1 cellular context compared by ENCODE assay signal in the genomic region with DNA sequence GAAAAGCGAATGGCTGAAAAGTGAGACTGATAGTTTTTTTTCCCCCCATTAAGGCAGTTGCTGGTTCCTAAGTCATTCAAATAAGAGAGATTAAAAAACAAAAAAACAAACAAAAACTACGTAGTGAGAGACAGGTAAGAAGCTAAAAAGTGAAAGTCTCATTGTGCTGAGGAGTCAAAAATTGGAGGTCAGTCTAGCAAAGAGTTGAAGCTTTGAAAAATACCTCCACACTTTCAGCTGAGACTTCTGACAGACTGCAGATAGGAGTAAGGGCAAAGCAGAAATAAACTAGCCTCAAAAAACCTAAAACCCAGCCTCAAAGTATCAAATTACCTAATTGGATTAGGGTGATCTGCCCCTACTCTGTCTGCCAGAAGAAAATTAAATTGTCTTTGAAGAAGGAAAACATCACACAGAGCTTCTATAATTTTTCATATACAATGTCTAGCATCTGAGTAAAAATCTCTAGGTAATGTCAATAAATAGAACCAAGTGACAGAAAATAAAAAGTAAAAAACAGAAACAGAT.
TF ChIP-seq lines count a peak whose summit lies in the region.

No MANE protein-coding gene starts in this region.

TF ChIP-seq in GM12878, 131 proteins besides CTCF, POLR2A, EP300 and RAD21:
- TF ChIP-seq PAX5 (IDR thresholded peaks at IDR 0.05; ENCODE audit: borderline replicate concordance, low read depth, low read length) (no peak), HSF1 (IDR thresholded peaks at IDR 0.05; ENCODE audit: low read depth, low read length) (no peak), BMI1 (IDR thresholded peaks at IDR 0.05; ENCODE audit: borderline replicate concordance) (no peak), CREB1 (IDR thresholded peaks at IDR 0.05; ENCODE audit: low read depth) (no peak), RUNX3 (IDR thresholded peaks at IDR 0.05; ENCODE audit: low read length) (no peak), HDGF (IDR thresholded peaks at IDR 0.05) (no peak), SIX5 (IDR thresholded peaks at IDR 0.05; ENCODE audit: low read depth, low read length, severe bottlenecking) (no peak), FOXM1 (IDR thresholded peaks at IDR 0.05; ENCODE audit: low read depth, low read length) (no peak)
- TF ChIP-seq, protein P1, sequence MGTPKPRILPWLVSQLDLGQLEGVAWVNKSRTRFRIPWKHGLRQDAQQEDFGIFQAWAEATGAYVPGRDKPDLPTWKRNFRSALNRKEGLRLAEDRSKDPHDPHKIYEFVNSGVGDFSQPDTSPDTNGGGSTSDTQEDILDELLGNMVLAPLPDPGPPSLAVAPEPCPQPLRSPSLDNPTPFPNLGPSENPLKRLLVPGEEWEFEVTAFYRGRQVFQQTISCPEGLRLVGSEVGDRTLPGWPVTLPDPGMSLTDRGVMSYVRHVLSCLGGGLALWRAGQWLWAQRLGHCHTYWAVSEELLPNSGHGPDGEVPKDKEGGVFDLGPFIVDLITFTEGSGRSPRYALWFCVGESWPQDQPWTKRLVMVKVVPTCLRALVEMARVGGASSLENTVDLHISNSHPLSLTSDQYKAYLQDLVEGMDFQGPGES (IDR thresholded peaks at IDR 0.05): no peak
